Comparison of ENCODE assay signal across 8 cellular contexts in genomic region chr12:64802180-64802775, GRCh38. TPM values are rescaled to one million over a fixed set of nuclear protein-coding genes. Genes with fewer than 3 reads are reported as not detected.
DNase-seq lines count a peak whose midpoint lies in the region; ATAC-seq, FAIRE-seq and TF ChIP-seq lines count a peak whose summit lies in the region.
"Not testable (repeated sequence)": the region's sequence is repeated elsewhere in the genome, so short reads cannot be mapped to it uniquely, and the experiment has no call there.

No MANE protein-coding gene starts in this region.

- not testable (repeated sequence) for H3K9ac ChIP-seq in keratinocyte (ENCODE audit: control insufficient read depth, extremely low read depth, insufficient read depth, low read length); skeletal muscle satellite cell (ENCODE audit: low read depth, low read length)

- H4K20me1 ChIP-seq in keratinocyte (ENCODE audit: control insufficient read depth, extremely low read depth, insufficient read depth, low read length) = not testable (repeated sequence)

- H3K9me3 ChIP-seq in keratinocyte (ENCODE audit: control insufficient read depth, low read depth, low read length); skeletal muscle satellite cell (replicated peaks; ENCODE audit: low read length): not testable (repeated sequence)

- FAIRE-seq in keratinocyte (lab: Jason Lieb, UNC) = not testable (repeated sequence)

- H3K4me3 Mint-ChIP-seq in activated CD4-positive, alpha-beta T cell treated with anti-CD3 and anti-CD28 coated beads, Interleukin-2, amount 10 ng/mL, durations not matched to agents 7 days and 5 days = not testable (repeated sequence)

- ATAC-seq in GM18909 (IDR thresholded peaks at IDR 0.05; ENCODE audit: poor library complexity, unreplicated experiment) = peak; percentile 76

- not testable (repeated sequence) for H3K4me1 Mint-ChIP-seq in activated CD4-positive, alpha-beta T cell treated with anti-CD3 and anti-CD28 coated beads, Interleukin-2, amount 10 ng/mL, durations not matched to agents 7 days and 5 days

- not testable (repeated sequence) for H3K27me3 ChIP-seq in keratinocyte (ENCODE audit: control insufficient read depth, extremely low read depth, insufficient read depth, low read length)
- H3K27me3 ChIP-seq in skeletal muscle satellite cell (ENCODE audit: control insufficient read depth, insufficient read depth, low read length) = peaks cover 49% of the 10 kb centered on the region

- peak; percentile 89 for TF ChIP-seq CTCF in AG10803 (conservative IDR thresholded peaks at IDR 0.05; ENCODE audit: low read length)
- TF ChIP-seq CTCF in keratinocyte (optimal IDR thresholded peaks at IDR 0.05 in 1 of 3, IDR thresholded peaks at IDR 0.05 in 1 of 3, conservative IDR thresholded peaks at IDR 0.05 in 1 of 3; ENCODE audit: extremely low read depth in 1 of 3, insufficient read depth in 2 of 3, low read length in 3 of 3) = peak; percentile 87 to 91 (median 91)

- dilution Hi-C loops in keratinocyte (cut with MboI; ENCODE audit: extremely low pct_ligation_motif_present, low sequenced_read_pairs) = not testable (repeated sequence)

- DNase-seq in AG10803 (ENCODE audit: low read depth) (peak; percentile 14), HT1080 (ENCODE audit: low read depth) (peak; percentile 54), NCI-H748 treated with DMSO at 0.1 percent for 48 hours (lab: John Stamatoyannopoulos, UW) (peak; percentile 38), cerebellar cortex (ENCODE audit: low spot score) (peak; percentile 68)
- peak; percentile 53 for DNase-seq in activated CD4-positive, alpha-beta T cell treated with anti-CD3 and anti-CD28 coated beads, Interleukin-2, amount 10 ng/mL, durations not matched to agents 7 days and 5 days
- not testable (repeated sequence) for DNase-seq in keratinocyte (ENCODE audit: low read depth, low spot score)

- not testable (repeated sequence) for H3K4me2 ChIP-seq in keratinocyte (ENCODE audit: control insufficient read depth, extremely low read depth, insufficient read depth, low read depth, low read length)
- H3K4me2 ChIP-seq in skeletal muscle satellite cell (ENCODE audit: low read length) = peak overlapping the region; percentile 30

- H3K4me1 ChIP-seq in keratinocyte (ENCODE audit: control insufficient read depth, extremely low read depth, insufficient read depth, low read length); skeletal muscle satellite cell (ENCODE audit: control insufficient read depth, insufficient read depth, low read length): not testable (repeated sequence)

- H2AFZ ChIP-seq in keratinocyte (ENCODE audit: control insufficient read depth, low read length) = not testable (repeated sequence)

- H3K36me3 ChIP-seq in keratinocyte (ENCODE audit: control insufficient read depth in 2 of 2, extremely low read depth in 1 of 2, insufficient read depth in 2 of 2, low read length in 2 of 2); skeletal muscle satellite cell (ENCODE audit: insufficient read depth, low read length): not testable (repeated sequence)

- H3K79me2 ChIP-seq in keratinocyte (ENCODE audit: control insufficient read depth, insufficient read depth, low read length) = not testable (repeated sequence)

- CTCF ChIA-PET in activated CD4-positive, alpha-beta T cell treated with anti-CD3 and anti-CD28 coated beads, Interleukin-2, amount 10 ng/mL, durations not matched to agents 7 days and 5 days (lab: Charles Lee) = interaction anchor here (0.7 to 0.8 kb wide), 2 partner anchors 714 to 991 kb away, joined by 3 read pairs; no protein-coding TSS in a partner anchor

- peaks cover 43% of the 10 kb centered on the region for H3K27me3 Mint-ChIP-seq in activated CD4-positive, alpha-beta T cell treated with anti-CD3 and anti-CD28 coated beads, Interleukin-2, amount 10 ng/mL, durations not matched to agents 7 days and 5 days

- H3K27ac ChIP-seq in keratinocyte (ENCODE audit: control insufficient read depth, insufficient read depth, low read length) = not testable (repeated sequence)

- H3K36me3 Mint-ChIP-seq in activated CD4-positive, alpha-beta T cell treated with anti-CD3 and anti-CD28 coated beads, Interleukin-2, amount 10 ng/mL, durations not matched to agents 7 days and 5 days (ENCODE audit: low read depth) = not testable (repeated sequence)

- H3K4me3 ChIP-seq in AG10803 (ENCODE audit: low read length); keratinocyte (ENCODE audit: control insufficient read depth in 2 of 3, extremely low read depth in 1 of 3, insufficient read depth in 2 of 3, low read depth in 1 of 3, low read length in 3 of 3); skeletal muscle satellite cell (ENCODE audit: low read length): not testable (repeated sequence)

- not testable (repeated sequence) for H3K27ac Mint-ChIP-seq in activated CD4-positive, alpha-beta T cell treated with anti-CD3 and anti-CD28 coated beads, Interleukin-2, amount 10 ng/mL, durations not matched to agents 7 days and 5 days

- H3K9me1 ChIP-seq in keratinocyte (ENCODE audit: control insufficient read depth, extremely low read depth, insufficient read depth, low read length) = not testable (repeated sequence)

- H3K9me3 Mint-ChIP-seq in activated CD4-positive, alpha-beta T cell treated with anti-CD3 and anti-CD28 coated beads, Interleukin-2, amount 10 ng/mL, durations not matched to agents 7 days and 5 days = not testable (repeated sequence)

- POLR2A ChIA-PET in activated CD4-positive, alpha-beta T cell treated with anti-CD3 and anti-CD28 coated beads, Interleukin-2, amount 10 ng/mL, durations not matched to agents 7 days and 5 days (lab: Charles Lee) = not testable (repeated sequence)

RNA-seq across cellular contexts. Expression of gene TBC1D30, which starts 22.2 kb away (rescaled TPM):
- 7.0 and 7.4 TPM in 2 replicates for total RNA-seq in HT1080 (2014; rRNA removed; shearing (Covaris generic))
- polyA plus RNA-seq in HT1080 (2015; cell fraction: cytosol; rRNA removed) = 9.4 and 10.0 TPM in 2 replicates
- 6.5 and 7.8 TPM in 2 replicates for polyA plus RNA-seq in HT1080 (2015; cell fraction: nucleus; rRNA removed)
- under 1 TPM; 0.19 to 0.20 TPM for total RNA-seq in activated CD4-positive, alpha-beta T cell treated with anti-CD3 and anti-CD28 coated beads, Interleukin-2, amount 10 ng/mL, durations not matched to agents 7 days and 5 days
- 0.41 to 0.54 TPM (median 0.50 TPM) in 3 replicates for polyA plus RNA-seq in keratinocyte
- 1.1 TPM for polyA plus RNA-seq in keratinocyte (2011; ENCODE audit: low read depth)
- polyA plus RNA-seq in keratinocyte (2011; cell fraction: cytosol; rRNA removed) = 0.42 and 0.55 TPM in 2 replicates
- polyA plus RNA-seq in keratinocyte (2011; cell fraction: nucleus; rRNA removed) = 0.56 and 0.69 TPM in 2 replicates
- 0.47 and 0.58 TPM in 2 replicates for polyA plus RNA-seq in keratinocyte (2012; ENCODE audit: low replicate concordance)
- polyA minus RNA-seq in keratinocyte = 1.0 to 1.6 TPM in 2 of 3 replicates, not detected in the other
- polyA minus RNA-seq in keratinocyte (2011; cell fraction: cytosol; rRNA and poly(A)+ RNA removed) = 0.38 TPM
- polyA minus RNA-seq in keratinocyte (2011; cell fraction: nucleus; rRNA and poly(A)+ RNA removed) = 0.74 and 1.2 TPM in 2 replicates
- total RNA-seq in skeletal muscle satellite cell (2012; rRNA removed) = 0.22 and 0.51 TPM in 2 replicates

RNA-seq across cellular contexts. Expression of gene GNS, which starts 43.1 kb away (rescaled TPM):
- total RNA-seq in HT1080 (2014; rRNA removed; shearing (Covaris generic)) = 59.0 and 71.5 TPM in 2 replicates
- 66.3 and 84.2 TPM in 2 replicates for polyA plus RNA-seq in HT1080 (2015; cell fraction: cytosol; rRNA removed)
- polyA plus RNA-seq in HT1080 (2015; cell fraction: nucleus; rRNA removed) = 155 and 160 TPM in 2 replicates
- 10 to 100 TPM; 25.3 to 31.3 TPM for total RNA-seq in activated CD4-positive, alpha-beta T cell treated with anti-CD3 and anti-CD28 coated beads, Interleukin-2, amount 10 ng/mL, durations not matched to agents 7 days and 5 days
- 48.4 to 57.8 TPM (median 57.8 TPM) in 3 replicates for polyA plus RNA-seq in keratinocyte
- 24.8 TPM for polyA plus RNA-seq in keratinocyte (2011; ENCODE audit: low read depth)
- 17.0 and 27.9 TPM in 2 replicates for polyA plus RNA-seq in keratinocyte (2011; cell fraction: cytosol; rRNA removed)
- 96.5 and 103 TPM in 2 replicates for polyA plus RNA-seq in keratinocyte (2011; cell fraction: nucleus; rRNA removed)
- 29.7 and 35.6 TPM in 2 replicates for polyA plus RNA-seq in keratinocyte (2012; ENCODE audit: low replicate concordance)
- 55.7 to 119 TPM (median 116 TPM) in 3 replicates for polyA minus RNA-seq in keratinocyte
- 47.4 TPM for polyA minus RNA-seq in keratinocyte (2011; cell fraction: cytosol; rRNA and poly(A)+ RNA removed)
- polyA minus RNA-seq in keratinocyte (2011; cell fraction: nucleus; rRNA and poly(A)+ RNA removed) = 127 and 260 TPM in 2 replicates
- total RNA-seq in skeletal muscle satellite cell (2012; rRNA removed) = 90.6 and 107 TPM in 2 replicates
